ENCODE assay signal across 26 cellular contexts in genomic region chr5:63263409-63263808, GRCh38.
"Had no signal": no experiment of that assay in that cellular context is flagged by ENCODE, and none has a peak within 500 bp of the region (broad histone marks: within the 10 kb centered on the region; RNA-seq: fewer than 3 reads in every experiment).

No MANE protein-coding gene starts in this region.

- H3K36me3 ChIP-seq: colonic mucosa, neutrophil, pancreas, spleen, upper lobe of right lung had no signal

- H3K4me1 ChIP-seq: body of pancreas, colonic mucosa, pancreas, spleen, upper lobe of right lung had no signal

- DNase-seq: activated B cell treated with CpG ODN at 0.5 μM for 24 hours; activated CD4-positive, alpha-beta memory T cell treated with anti-CD3 and anti-CD28 coated beads for 36 hours; activated CD4-positive, alpha-beta T cell treated with anti-CD3 and anti-CD28 coated beads for 4 hours; activated gamma-delta T cell treated with Interleukin-2 at 50 U/mL for 16 hours; activated T-cell treated with anti-CD3 and anti-CD28 coated beads for 4 hours; amygdala; body of pancreas; central memory CD4-positive, alpha-beta T cell; colonic mucosa; endodermal cell; erythroblast; foreskin melanocyte; glutamatergic neuron; hippocampal formation; kidney; pancreas; spleen; stimulated activated naive B cell treated with anti-CD40 and anti-IgM and Interleukin-4, amounts not matched to agents 10 μg/mL and 1 μg/mL and 100 μg/mL, for 72 hours; SW 1271; upper lobe of right lung had no signal

- H3K27me3 ChIP-seq: body of pancreas, colonic mucosa, neutrophil, pancreas, spleen, upper lobe of right lung had no signal

- ATAC-seq: activated naive CD4-positive, alpha-beta T cell treated with anti-CD3 and anti-CD28 coated beads, Interleukin-2, amount 50 U/mL, for 72 hours; body of pancreas; left lobe of liver; natural killer cell treated with Interleukin-12 subunit alpha and Interleukin-12 subunit beta and Interleukin-15 and Interleukin-18, amount 100 ng/mL, for 72 hours; pancreas; sciatic nerve; stimulated activated naive B cell treated with anti-CD40 and anti-IgM and Interleukin-4, amounts not matched to agents 10 μg/mL and 1 μg/mL and 100 μg/mL, for 72 hours; upper lobe of right lung had no signal

- H3K27ac ChIP-seq: body of pancreas, colonic mucosa, neutrophil, pancreas, spleen, upper lobe of right lung had no signal

- H3K9me3 ChIP-seq: body of pancreas, colonic mucosa, neutrophil, upper lobe of right lung had no signal

- H3K4me3 ChIP-seq: body of pancreas, colonic mucosa, lung, pancreas, spleen, upper lobe of right lung had no signal

- FAIRE-seq: pancreas had no signal
